Comparison of ENCODE assay signal across 9 cellular contexts in genomic region chr10:68096913-68097509, GRCh38. TPM values are rescaled to one million over a fixed set of nuclear protein-coding genes. Genes with fewer than 3 reads are reported as not detected.
DNase-seq lines count a peak whose midpoint lies in the region; ATAC-seq and TF ChIP-seq lines count a peak whose summit lies in the region.
"Had no signal": no experiment of that assay in that cellular context is flagged by ENCODE, and none has a peak within 500 bp of the region (broad histone marks: within the 10 kb centered on the region; RNA-seq: fewer than 3 reads in every experiment).

No MANE protein-coding gene starts in this region.

- no peaks in the 10 kb centered on the region for H3K36me3 Mint-ChIP-seq in T-helper 17 cell (ENCODE audit: low read depth)

- no peaks in the 10 kb centered on the region for H3K27me3 Mint-ChIP-seq in T-helper 17 cell

- H3K4me1 Mint-ChIP-seq in T-helper 17 cell = no peaks in the 10 kb centered on the region

- H3K4me3 Mint-ChIP-seq in T-helper 17 cell = no peak overlapping the region

- H3K4me3 ChIP-seq in SK-N-MC (no peak overlapping the region), ascending aorta (no peak overlapping the region)
- H3K4me3 ChIP-seq: suprapubic skin had no signal

- H3K36me3 ChIP-seq in SK-N-MC (ENCODE audit: insufficient read depth, low read length) (no peaks in the 10 kb centered on the region), ascending aorta (no peaks in the 10 kb centered on the region)
- H3K36me3 ChIP-seq: suprapubic skin had no signal

- DNase-seq in NCI-H1105 treated with DMSO at 0.1 percent for 48 hours (lab: John Stamatoyannopoulos, UW) (peak; percentile 1), NCI-H1105 (lab: John Stamatoyannopoulos, UW) (no peak), SK-N-MC (ENCODE audit: low read depth, low spot score) (no peak), glomerular visceral epithelial cell (ENCODE audit: extremely low spot score) (peak; percentile 64), smooth muscle cell of the brain vasculature (ENCODE audit: low read depth, low spot score) (peak; percentile 57), activated T-cell treated with anti-CD3 and anti-CD28 coated beads for 4 hours (no peak), T-helper 17 cell (no peak), ascending aorta (ENCODE audit: low spot score in 2 of 2) (no peak)

- intact Hi-C loops in ascending aorta (cut with DNase I) = no loop called here

- H3K27ac ChIP-seq in SK-N-MC (peak overlapping the region; percentile 62; the same call in 1 of the 2 replicates), ascending aorta (no peak overlapping the region)
- H3K27ac ChIP-seq: suprapubic skin had no signal

- TF ChIP-seq CTCF in ascending aorta (IDR thresholded peaks at IDR 0.05) = no peak

- ATAC-seq in T-helper 17 cell = no peak

- no peaks in the 10 kb centered on the region for H3K4me1 ChIP-seq in ascending aorta
- H3K4me1 ChIP-seq: suprapubic skin had no signal

- no peak overlapping the region for H3K27ac Mint-ChIP-seq in T-helper 17 cell

- no peaks in the 10 kb centered on the region for H3K9me3 ChIP-seq in SK-N-MC (ENCODE audit: low read depth, low read length)
- H3K9me3 ChIP-seq in T-helper 17 cell (ENCODE audit: control insufficient read depth, low read length, poor library complexity, severe bottlenecking) = no peaks in the 10 kb centered on the region
- H3K9me3 ChIP-seq in ascending aorta = no peaks in the 10 kb centered on the region
- H3K9me3 ChIP-seq: suprapubic skin had no signal

- H3K27me3 ChIP-seq in ascending aorta = no peaks in the 10 kb centered on the region
- H3K27me3 ChIP-seq: suprapubic skin had no signal

- H3K9ac ChIP-seq in SK-N-MC (ENCODE audit: insufficient read length) = no peak overlapping the region

RNA-seq across cellular contexts. Expression of gene MYPN, which starts 12.3 kb away (rescaled TPM):
- total RNA-seq in T-helper 17 cell (not detected), ascending aorta (not detected)

RNA-seq across cellular contexts. Expression of gene HERC4, which starts 21.9 kb away (rescaled TPM):
- total RNA-seq in T-helper 17 cell (10 to 100 TPM; 50.9 to 59.4 TPM), ascending aorta (15.0 TPM)

Comparison
In these comparisons a context has a peak if more than half of its experiments do, and no peak if none do; other contexts are left out.
1. DNase-seq: peak in NCI-H1105 treated with DMSO at 0.1 percent for 48 hours (single experiment), glomerular visceral epithelial cell (single experiment) and smooth muscle cell of the brain vasculature (single experiment); none in NCI-H1105 (single experiment), SK-N-MC (single experiment), activated T-cell treated with anti-CD3 and anti-CD28 coated beads for 4 hours (single experiment), T-helper 17 cell (0 of 3) and ascending aorta (0 of 2).